In genomic region chr12:42462486-42462885, GRCh38 we compare ENCODE assay signal across 14 cellular contexts.
DNase-seq lines count a peak whose midpoint lies in the region; ATAC-seq and TF ChIP-seq lines count a peak whose summit lies in the region.
"Had no signal": no experiment of that assay in that cellular context is flagged by ENCODE, and none has a peak within 500 bp of the region (broad histone marks: within the 10 kb centered on the region; RNA-seq: fewer than 3 reads in every experiment).

No MANE protein-coding gene starts in this region.

- H3K27ac ChIP-seq in left ventricle myocardium inferior (replicated peaks) = peak overlapping the region; percentile 2
- H3K27ac ChIP-seq in right atrium auricular region = no peak overlapping the region
- no peak overlapping the region for H3K27ac ChIP-seq in GM23248

- H3K4me1 Mint-ChIP-seq in memory B cell = peaks cover 8% of the 10 kb centered on the region

- in situ Hi-C loops in GM23248 (cut with MboI) = no loop called here

- H3K9me3 Mint-ChIP-seq in memory B cell = no peaks in the 10 kb centered on the region
- H3K9me3 Mint-ChIP-seq: CD4-positive, alpha-beta T cell had no signal

- H3K4me2 ChIP-seq in GM23248 (ENCODE audit: unreplicated experiment) = no peak overlapping the region

- H3K9me2 ChIP-seq in GM23248 (ENCODE audit: insufficient read depth) = no peaks in the 10 kb centered on the region

- no peak overlapping the region for H2AFZ ChIP-seq in GM23248

- H3F3A ChIP-seq in GM23248 (ENCODE audit: insufficient read depth) = 0 out of 2 replicates have a peak, but pooled peaks cover 25% of the 10 kb centered on the region

- H3K27ac Mint-ChIP-seq in memory B cell = peak overlapping the region; percentile 47
- H3K27ac Mint-ChIP-seq: CD4-positive, alpha-beta T cell had no signal

- H3K4me3 ChIP-seq in left ventricle myocardium inferior (no peak overlapping the region), right atrium auricular region (no peak overlapping the region), GM23248 (no peak overlapping the region)

- no peak overlapping the region for H3K4me3 Mint-ChIP-seq in memory B cell
- H3K4me3 Mint-ChIP-seq: CD4-positive, alpha-beta T cell had no signal

- no peaks in the 10 kb centered on the region for H3K27me3 ChIP-seq in left ventricle myocardium inferior (ENCODE audit: low read depth)
- H3K27me3 ChIP-seq in right atrium auricular region = no peaks in the 10 kb centered on the region
- H3K27me3 ChIP-seq in GM23248 (replicated peaks; ENCODE audit: insufficient read depth) = no peaks in the 10 kb centered on the region

- H4K20me1 ChIP-seq in GM23248 (ENCODE audit: insufficient read depth) = no peaks in the 10 kb centered on the region

- H3K36me3 ChIP-seq in left ventricle myocardium inferior (peaks cover 91% of the 10 kb centered on the region), right atrium auricular region (peaks cover 52% of the 10 kb centered on the region), GM23248 (ENCODE audit: low read depth) (peaks cover 61% of the 10 kb centered on the region)

- no peak overlapping the region for H3K9ac ChIP-seq in GM23248

- 84 to 86% methylated on average over 3 of the region's 3 CpGs for WGBS in GM23248 (ENCODE audit: low coverage in 1 of 2, low lambda C conversion rate in 2 of 2, missing lambda C conversion rate in 2 of 2), 2 experiments

- H3K27me3 Mint-ChIP-seq in memory B cell = no peaks in the 10 kb centered on the region

- DNase-seq in left ventricle myocardium inferior (no peak), right atrium auricular region (ENCODE audit: low spot score) (no peak), dermis blood vessel endothelial cell (peak; percentile 56), memory B cell (ENCODE audit: low spot score in 2 of 2) (no peak), GM23248 (no peak), DMS53 treated with DMSO at 0.1 percent for 48 hours (lab: John Stamatoyannopoulos, UW; ENCODE audit: unreplicated experiment) (no peak)
- DNase-seq: ACHN; C1 segment of cervical spinal cord; CD4-positive, alpha-beta T cell; DMS79 treated with DMSO at 0.1 percent for 48 hours; EL had no signal

- peaks cover 41% of the 10 kb centered on the region for H3K36me3 Mint-ChIP-seq in memory B cell

- intact Hi-C loops in left ventricle myocardium inferior (cut with micrococcal nuclease) = no loop called here

- H3K9me3 ChIP-seq in left ventricle myocardium inferior (replicated peaks) (no peaks in the 10 kb centered on the region), right atrium auricular region (no peaks in the 10 kb centered on the region), GM23248 (ENCODE audit: low read depth) (no peaks in the 10 kb centered on the region)

- TF ChIP-seq CTCF in left ventricle myocardium inferior (IDR thresholded peaks at IDR 0.05; ENCODE audit: borderline replicate concordance) (no peak), right atrium auricular region (IDR thresholded peaks at IDR 0.05) (no peak)

- ATAC-seq in memory B cell (ENCODE audit: low read depth) (no peak), GM21619 (IDR thresholded peaks at IDR 0.05; ENCODE audit: unreplicated experiment) (no peak)
- ATAC-seq: HCT116, HepG2 had no signal

- H3K4me1 ChIP-seq in left ventricle myocardium inferior (peaks cover 9% of the 10 kb centered on the region), right atrium auricular region (no peaks in the 10 kb centered on the region), GM23248 (ENCODE audit: insufficient read depth) (no peaks in the 10 kb centered on the region)

- H3K79me2 ChIP-seq in GM23248 (ENCODE audit: insufficient read depth) = peaks cover 51% of the 10 kb centered on the region
